In the genomic region with DNA sequence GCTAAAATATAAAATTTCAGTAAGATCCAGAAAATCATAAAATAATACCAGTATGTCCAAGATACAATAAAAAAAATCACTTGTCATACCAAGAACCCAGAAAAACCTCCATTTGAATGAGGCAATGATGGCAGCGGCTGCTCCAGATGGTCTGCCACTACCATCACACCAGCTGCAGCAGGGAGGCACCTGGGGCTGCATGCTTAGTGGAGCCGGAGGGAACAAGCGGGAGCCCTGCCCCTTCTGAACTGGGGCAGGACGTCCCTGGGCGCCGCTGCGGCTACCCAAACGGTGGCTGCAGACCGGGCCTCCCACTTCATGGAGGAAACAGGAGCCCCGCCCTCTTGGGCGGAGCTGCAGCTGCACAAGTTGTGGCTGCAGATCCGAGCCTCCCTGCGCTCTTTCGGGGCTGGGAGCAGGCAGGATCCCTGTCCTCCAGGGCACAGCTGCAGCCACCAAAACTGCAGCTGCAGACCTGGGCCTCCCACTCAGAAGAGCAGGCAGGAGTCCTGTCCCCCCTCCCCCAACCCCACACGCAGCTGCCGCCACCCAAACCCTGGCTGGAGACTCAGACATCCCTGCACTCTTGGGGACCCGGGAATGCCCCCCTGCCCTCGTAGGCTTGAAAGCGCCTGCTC, we compare ENCODE assay signal across 8 cellular contexts. TPM values are rescaled to one million over a fixed set of nuclear protein-coding genes. Genes with fewer than 3 reads are reported as not detected.
DNase-seq lines count a peak whose midpoint lies in the region; ATAC-seq and TF ChIP-seq lines count a peak whose summit lies in the region.

No MANE protein-coding gene starts in this region.

- POLR2A ChIA-PET in naive thymus-derived CD8-positive, alpha-beta T cell (lab: Charles Lee): interaction anchor here (0.7 to 1.2 kb wide), 2 partner anchors 34 to 59 kb away, joined by 5 to 6 read pairs; no protein-coding TSS in a partner anchor

- H3K4me3 ChIP-seq in AG09309 (ENCODE audit: control insufficient read depth, low read depth, low read length): peak overlapping the region; percentile 29
- H3K4me3 ChIP-seq in esophagus muscularis mucosa: peak overlapping the region; percentile 43 to 48 (median 44)

- no peaks in the 10 kb centered on the region for H3K36me3 Mint-ChIP-seq in naive thymus-derived CD8-positive, alpha-beta T cell
- H3K36me3 Mint-ChIP-seq in stimulated activated naive CD8-positive, alpha-beta T cell treated with anti-CD3 and anti-CD28 coated beads, Interleukin-15, Interleukin-2, amounts not matched to agents 100 ng/mL and 50 ng/mL, for 24 hours (ENCODE audit: low read depth): no peaks in the 10 kb centered on the region

- no peak overlapping the region for H3K27ac ChIP-seq in esophagus muscularis mucosa (replicated peaks in 1 of 4)

- H3K27me3 ChIP-seq in esophagus muscularis mucosa: no peaks in the 10 kb centered on the region

- peak overlapping the region; percentile 72 to 86 (median 80) for H3K4me3 Mint-ChIP-seq in naive thymus-derived CD8-positive, alpha-beta T cell
- peak overlapping the region; percentile 70 for H3K4me3 Mint-ChIP-seq in stimulated activated naive CD8-positive, alpha-beta T cell treated with anti-CD3 and anti-CD28 coated beads, Interleukin-15, Interleukin-2, amounts not matched to agents 100 ng/mL and 50 ng/mL, for 24 hours

- no peak for DNase-seq in AG09309 (ENCODE audit: low read depth)
- peak; percentile 80 for DNase-seq in NCI-H82 (lab: John Stamatoyannopoulos, UW)
- DNase-seq in activated CD8-positive, alpha-beta memory T cell treated with anti-CD3 and anti-CD28 coated beads, Interleukin-2, amount 50 U/mL, for 48 hours: peak; percentile 80
- DNase-seq in esophagus muscularis mucosa (ENCODE audit: extremely low spot score): no peak
- DNase-seq in naive thymus-derived CD8-positive, alpha-beta T cell: peak; percentile 42 to 81 (median 56)

- no peak for TF ChIP-seq EP300 in esophagus muscularis mucosa (IDR thresholded peaks at IDR 0.05)

- H3K27ac Mint-ChIP-seq in naive thymus-derived CD8-positive, alpha-beta T cell: peak overlapping the region in 4 of 10 donors; percentile 18 to 57 (median 39)
- no peak overlapping the region for H3K27ac Mint-ChIP-seq in stimulated activated naive CD8-positive, alpha-beta T cell treated with anti-CD3 and anti-CD28 coated beads, Interleukin-15, Interleukin-2, amounts not matched to agents 100 ng/mL and 50 ng/mL, for 24 hours

- intact Hi-C loops in esophagus muscularis mucosa (cut with DNase I): no loop called here

- TF ChIP-seq CTCF in AG09309 (IDR thresholded peaks at IDR 0.05; ENCODE audit: control insufficient read depth, insufficient read depth, low read depth, low read length, missing control alignments): no peak
- TF ChIP-seq CTCF in esophagus muscularis mucosa (IDR thresholded peaks at IDR 0.05): no peak

- no peak for TF ChIP-seq POLR2A in esophagus muscularis mucosa (IDR thresholded peaks at IDR 0.05; ENCODE audit: low read depth)

- H3K36me3 ChIP-seq in esophagus muscularis mucosa: no peaks in the 10 kb centered on the region

- H3K4me1 Mint-ChIP-seq in naive thymus-derived CD8-positive, alpha-beta T cell: peaks cover 5 to 22% (median 10%) of the 10 kb centered on the region in 4 donors
- H3K4me1 Mint-ChIP-seq in stimulated activated naive CD8-positive, alpha-beta T cell treated with anti-CD3 and anti-CD28 coated beads, Interleukin-15, Interleukin-2, amounts not matched to agents 100 ng/mL and 50 ng/mL, for 24 hours (ENCODE audit: low read depth): peaks cover 10% of the 10 kb centered on the region

- no peaks in the 10 kb centered on the region for H3K9me3 Mint-ChIP-seq in naive thymus-derived CD8-positive, alpha-beta T cell
- no peaks in the 10 kb centered on the region for H3K9me3 Mint-ChIP-seq in stimulated activated naive CD8-positive, alpha-beta T cell treated with anti-CD3 and anti-CD28 coated beads, Interleukin-15, Interleukin-2, amounts not matched to agents 100 ng/mL and 50 ng/mL, for 24 hours

- peaks cover 5 to 17% (median 14%) of the 10 kb centered on the region in 4 donors for H3K4me1 ChIP-seq in esophagus muscularis mucosa

- peaks cover 0 to 3% (median under 1%) of the 10 kb centered on the region in 4 donors for H3K9me3 ChIP-seq in esophagus muscularis mucosa

- WGBS in esophagus muscularis mucosa: 30% methylated on average over 8 of the region's 19 CpGs

- ATAC-seq in GM19043 (IDR thresholded peaks at IDR 0.05; ENCODE audit: low read depth, unreplicated experiment): peak; percentile 81
- ATAC-seq in HG03469 (IDR thresholded peaks at IDR 0.05; ENCODE audit: unreplicated experiment): peak; percentile 88
- ATAC-seq in naive thymus-derived CD8-positive, alpha-beta T cell: peak; percentile 96 to 99

- H3K27me3 Mint-ChIP-seq in naive thymus-derived CD8-positive, alpha-beta T cell: no peaks in the 10 kb centered on the region
- no peaks in the 10 kb centered on the region for H3K27me3 Mint-ChIP-seq in stimulated activated naive CD8-positive, alpha-beta T cell treated with anti-CD3 and anti-CD28 coated beads, Interleukin-15, Interleukin-2, amounts not matched to agents 100 ng/mL and 50 ng/mL, for 24 hours

RNA-seq across cellular contexts. Expression of a gene that starts 36.1 kb away (rescaled TPM):
- not detected for total RNA-seq in esophagus muscularis mucosa
- not detected for total RNA-seq in naive thymus-derived CD8-positive, alpha-beta T cell
- not detected for polyA plus RNA-seq in naive thymus-derived CD8-positive, alpha-beta T cell

Comparison
In these comparisons a context has a peak if more than half of its experiments do, and no peak if none do; other contexts are left out.
1. DNase-seq: peak in NCI-H82 (single experiment), activated CD8-positive, alpha-beta memory T cell treated with anti-CD3 and anti-CD28 coated beads, Interleukin-2, amount 50 U/mL, for 48 hours (single experiment) and naive thymus-derived CD8-positive, alpha-beta T cell (10 of 10); none in AG09309 (single experiment) and esophagus muscularis mucosa (single experiment).
2. Peak in every context shown above with its lines, with median percentiles within 50 percentile points of each other: ATAC-seq.